1 cellular context compared by ENCODE assay signal in genomic region chr1:203640723-203641523, GRCh38.
TF ChIP-seq lines count a peak whose summit lies in the region.

No MANE protein-coding gene starts in this region.

TF ChIP-seq in K562, 482 proteins besides CTCF, POLR2A, EP300 and RAD21 (continued from another document):
- TF ChIP-seq ZNF280A (IDR thresholded peaks at IDR 0.05; ENCODE audit: low read depth, partially characterized antibody) = no peak
- no peak for TF ChIP-seq MAFF (IDR thresholded peaks at IDR 0.05; ENCODE audit: low read length)
- no peak for TF ChIP-seq STAT5B (CRISPR knock-in tag; IDR thresholded peaks at IDR 0.05)
- no peak for TF ChIP-seq HCFC1 (IDR thresholded peaks at IDR 0.05; ENCODE audit: low read depth, low read length)
- TF ChIP-seq, protein P1, sequence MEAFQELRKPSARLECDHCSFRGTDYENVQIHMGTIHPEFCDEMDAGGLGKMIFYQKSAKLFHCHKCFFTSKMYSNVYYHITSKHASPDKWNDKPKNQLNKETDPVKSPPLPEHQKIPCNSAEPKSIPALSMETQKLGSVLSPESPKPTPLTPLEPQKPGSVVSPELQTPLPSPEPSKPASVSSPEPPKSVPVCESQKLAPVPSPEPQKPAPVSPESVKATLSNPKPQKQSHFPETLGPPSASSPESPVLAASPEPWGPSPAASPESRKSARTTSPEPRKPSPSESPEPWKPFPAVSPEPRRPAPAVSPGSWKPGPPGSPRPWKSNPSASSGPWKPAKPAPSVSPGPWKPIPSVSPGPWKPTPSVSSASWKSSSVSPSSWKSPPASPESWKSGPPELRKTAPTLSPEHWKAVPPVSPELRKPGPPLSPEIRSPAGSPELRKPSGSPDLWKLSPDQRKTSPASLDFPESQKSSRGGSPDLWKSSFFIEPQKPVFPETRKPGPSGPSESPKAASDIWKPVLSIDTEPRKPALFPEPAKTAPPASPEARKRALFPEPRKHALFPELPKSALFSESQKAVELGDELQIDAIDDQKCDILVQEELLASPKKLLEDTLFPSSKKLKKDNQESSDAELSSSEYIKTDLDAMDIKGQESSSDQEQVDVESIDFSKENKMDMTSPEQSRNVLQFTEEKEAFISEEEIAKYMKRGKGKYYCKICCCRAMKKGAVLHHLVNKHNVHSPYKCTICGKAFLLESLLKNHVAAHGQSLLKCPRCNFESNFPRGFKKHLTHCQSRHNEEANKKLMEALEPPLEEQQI (IDR thresholded peaks at IDR 0.05) = no peak
- TF ChIP-seq ZNF239 (CRISPR knock-in tag; IDR thresholded peaks at IDR 0.05) = no peak
